15 cellular contexts compared by ENCODE assay signal in the genomic region with DNA sequence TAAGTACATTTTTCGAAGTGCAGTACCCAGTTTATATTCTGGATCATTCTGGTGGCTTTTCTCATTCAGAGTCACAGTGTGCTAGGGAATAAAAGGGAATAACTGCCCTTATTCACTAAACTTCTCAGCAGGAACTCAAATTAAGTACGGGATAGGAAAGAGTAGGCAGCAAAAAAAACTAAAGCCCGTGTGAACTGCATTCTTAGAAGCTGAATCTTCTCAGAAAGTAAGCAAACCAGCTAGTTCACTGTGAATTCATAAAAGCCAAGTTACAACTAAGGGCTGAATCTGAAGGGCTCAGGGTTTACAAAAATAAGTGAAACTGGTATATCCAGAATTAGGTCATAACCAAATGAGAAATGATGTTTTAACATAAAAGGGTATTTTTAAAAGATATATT. TPM values are rescaled to one million over a fixed set of nuclear protein-coding genes. Genes with fewer than 3 reads are reported as not detected.
DNase-seq lines count a peak whose midpoint lies in the region; ATAC-seq and TF ChIP-seq lines count a peak whose summit lies in the region.
"Had no signal": no experiment of that assay in that cellular context is flagged by ENCODE, and none has a peak within 500 bp of the region (broad histone marks: within the 10 kb centered on the region; RNA-seq: fewer than 3 reads in every experiment).

No MANE protein-coding gene starts in this region.

- H3K9me3 Mint-ChIP-seq in chondrocyte (ENCODE audit: low read depth) (no peaks in the 10 kb centered on the region), nephron progenitor cell (no peaks in the 10 kb centered on the region)

- H3K27ac ChIP-seq in SK-N-SH (ENCODE audit: low read depth in 2 of 2, low read length in 1 of 2) (peak overlapping the region in 1 of 2 experiments; percentile 53; a peak in 2 of 4 replicates), lower lobe of right lung (no peak overlapping the region), Karpas-422 (ENCODE audit: low read length) (no peak overlapping the region)
- H3K27ac ChIP-seq: 22Rv1, breast epithelium, transverse colon had no signal

- H3F3A ChIP-seq in SK-N-SH (replicated peaks; ENCODE audit: insufficient read depth), result peaks cover 10% of the 10 kb centered on the region

- no peak for TF ChIP-seq RAD21 in SK-N-SH (IDR thresholded peaks at IDR 0.05; ENCODE audit: low read length)

- H3K36me3 Mint-ChIP-seq in chondrocyte (ENCODE audit: low read depth), result peaks cover 24% of the 10 kb centered on the region
- H3K36me3 Mint-ChIP-seq in nephron progenitor cell (ENCODE audit: low read depth), result peaks cover 53% of the 10 kb centered on the region

- H3K4me3 ChIP-seq in SK-N-SH (ENCODE audit: low read depth in 2 of 2, low read length in 1 of 2) (no peak overlapping the region), lower lobe of right lung (no peak overlapping the region), Karpas-422 (ENCODE audit: low read length) (no peak overlapping the region)
- H3K4me3 ChIP-seq: breast epithelium, GM12878, transverse colon had no signal

- TF ChIP-seq CTCF in SK-N-SH (IDR thresholded peaks at IDR 0.05), result no peak
- no peak for TF ChIP-seq CTCF in chondrocyte (IDR thresholded peaks at IDR 0.05)
- no peak for TF ChIP-seq CTCF in nephron progenitor cell (IDR thresholded peaks at IDR 0.05)
- TF ChIP-seq CTCF in lower lobe of right lung (IDR thresholded peaks at IDR 0.05), result no peak

- H3K79me2 ChIP-seq in SK-N-SH (ENCODE audit: insufficient read depth), result no peaks in the 10 kb centered on the region
- peaks cover 4% of the 10 kb centered on the region for H3K79me2 ChIP-seq in Karpas-422 (ENCODE audit: low read length)

- H3K4me2 ChIP-seq in SK-N-SH (peak overlapping the region; percentile 31; the same call in 1 of the 2 replicates), Karpas-422 (ENCODE audit: low read depth, low read length, poor library complexity, severe bottlenecking) (no peak overlapping the region)

- DNase-seq in SK-N-SH (no peak), LHCN-M2 (ENCODE audit: low read depth) (peak; percentile 25), chondrocyte (ENCODE audit: low spot score) (no peak), nephron progenitor cell (no peak), NCI-H446 treated with DMSO at 0.1 percent for 48 hours (lab: John Stamatoyannopoulos, UW) (no peak), lower lobe of right lung (no peak), Karpas-422 (no peak)
- DNase-seq: GOT3, NCI-H187 treated with DMSO at 0.1 percent for 48 hours, transverse colon had no signal

- H3K4me1 ChIP-seq in SK-N-SH (ENCODE audit: control insufficient read depth in 1 of 2, insufficient read depth in 2 of 2, low read depth in 1 of 2, low read length in 1 of 2), result peaks cover 0 to 8% of the 10 kb centered on the region in 2 experiments; a peak in 2 of 4 replicates
- H3K4me1 ChIP-seq in lower lobe of right lung, result no peaks in the 10 kb centered on the region
- no peaks in the 10 kb centered on the region for H3K4me1 ChIP-seq in Karpas-422 (ENCODE audit: low read length)
- H3K4me1 ChIP-seq: breast epithelium, transverse colon had no signal

- H3K9ac ChIP-seq in SK-N-SH (no peak overlapping the region), Karpas-422 (ENCODE audit: low read length) (no peak overlapping the region)

- no peak for TF ChIP-seq EP300 in SK-N-SH (IDR thresholded peaks at IDR 0.05; ENCODE audit: borderline replicate concordance in 1 of 2, low read depth in 1 of 2, low read length in 1 of 2)

- H3K27ac Mint-ChIP-seq in chondrocyte (ENCODE audit: unreplicated experiment), result peak overlapping the region; percentile 42
- H3K27ac Mint-ChIP-seq in nephron progenitor cell, result peak overlapping the region; percentile 26

- H3K4me1 Mint-ChIP-seq in chondrocyte (ENCODE audit: low read depth), result peaks cover 29% of the 10 kb centered on the region
- no peaks in the 10 kb centered on the region for H3K4me1 Mint-ChIP-seq in nephron progenitor cell

- intact Hi-C loops in lower lobe of right lung (cut with DNase I), result no loop called here

- ATAC-seq in SK-N-SH treated with all-trans-retinoic acid at 6 μM for 48 hours, result no peak
- ATAC-seq in lower lobe of right lung, result no peak
- ATAC-seq: GM12878, sciatic nerve had no signal

- H4K20me1 ChIP-seq in SK-N-SH (ENCODE audit: insufficient read depth), result no peaks in the 10 kb centered on the region
- no peaks in the 10 kb centered on the region for H4K20me1 ChIP-seq in Karpas-422 (ENCODE audit: insufficient read depth, low read depth, low read length)

- CTCF ChIA-PET in SK-N-SH (lab: Yijun Ruan, JAX), result no interaction called here

- POLR2A ChIA-PET in SK-N-SH (lab: Yijun Ruan, JAX), result no interaction called here

- H3K9me3 ChIP-seq in SK-N-SH (no peaks in the 10 kb centered on the region), lower lobe of right lung (no peaks in the 10 kb centered on the region), Karpas-422 (ENCODE audit: low read length) (no peaks in the 10 kb centered on the region)
- H3K9me3 ChIP-seq: breast epithelium, transverse colon had no signal

- no peaks in the 10 kb centered on the region for H3K27me3 Mint-ChIP-seq in chondrocyte (ENCODE audit: low read depth)
- no peaks in the 10 kb centered on the region for H3K27me3 Mint-ChIP-seq in nephron progenitor cell (ENCODE audit: low read depth, poor library complexity)

- no peaks in the 10 kb centered on the region for H3K27me3 ChIP-seq in SK-N-SH (ENCODE audit: insufficient read depth)
- H3K27me3 ChIP-seq in lower lobe of right lung (ENCODE audit: low read depth), result no peaks in the 10 kb centered on the region
- H3K27me3 ChIP-seq in Karpas-422 (ENCODE audit: low read length), result no peaks in the 10 kb centered on the region
- H3K27me3 ChIP-seq: breast epithelium, transverse colon had no signal

- WGBS in SK-N-SH (ENCODE audit: low lambda C conversion rate), result 78% methylated on average over 3 of the region's 3 CpGs

- no peaks in the 10 kb centered on the region for H3K9me2 ChIP-seq in SK-N-SH
- H3K9me2 ChIP-seq in Karpas-422 (replicated peaks; ENCODE audit: insufficient read depth, low read length), result no peaks in the 10 kb centered on the region

- no peak overlapping the region for H2AFZ ChIP-seq in SK-N-SH (ENCODE audit: low read depth)
- no peak overlapping the region for H2AFZ ChIP-seq in Karpas-422 (ENCODE audit: low read length)

- H3K4me3 Mint-ChIP-seq in chondrocyte (ENCODE audit: unreplicated experiment) (no peak overlapping the region), nephron progenitor cell (no peak overlapping the region)

- H3K36me3 ChIP-seq in SK-N-SH (replicated peaks in 1 of 2; ENCODE audit: control insufficient read depth in 1 of 2, insufficient read depth in 2 of 2, low read length in 1 of 2) (peaks cover 36 to 41% of the 10 kb centered on the region in 2 experiments), lower lobe of right lung (peaks cover 77% of the 10 kb centered on the region), Karpas-422 (ENCODE audit: insufficient read depth, low read length) (peaks cover 31% of the 10 kb centered on the region; the same call in 1 of the 2 replicates)

TF ChIP-seq in SK-N-SH, 30 proteins besides CTCF, POLR2A, EP300 and RAD21:
- no peak for TF ChIP-seq GATA2 (CRISPR knock-in tag; IDR thresholded peaks at IDR 0.05)
- TF ChIP-seq, protein P1, sequence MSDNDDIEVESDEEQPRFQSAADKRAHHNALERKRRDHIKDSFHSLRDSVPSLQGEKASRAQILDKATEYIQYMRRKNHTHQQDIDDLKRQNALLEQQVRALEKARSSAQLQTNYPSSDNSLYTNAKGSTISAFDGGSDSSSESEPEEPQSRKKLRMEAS (IDR thresholded peaks at IDR 0.05; ENCODE audit: low read depth), result no peak
TF ChIP-seq in SK-N-SH: peak in this region for 0.

TF ChIP-seq in SK-N-SH treated with all-trans-retinoic acid at 6 μM for 48 hours, 23 proteins besides CTCF, POLR2A, EP300 and RAD21 (continues in another document):
- no peak for TF ChIP-seq PPARA (CRISPR knock-in tag; IDR thresholded peaks at IDR 0.05; ENCODE audit: borderline replicate concordance)
- no peak for TF ChIP-seq CSDC2 (CRISPR knock-in tag; IDR thresholded peaks at IDR 0.05)
- TF ChIP-seq, protein P2, sequence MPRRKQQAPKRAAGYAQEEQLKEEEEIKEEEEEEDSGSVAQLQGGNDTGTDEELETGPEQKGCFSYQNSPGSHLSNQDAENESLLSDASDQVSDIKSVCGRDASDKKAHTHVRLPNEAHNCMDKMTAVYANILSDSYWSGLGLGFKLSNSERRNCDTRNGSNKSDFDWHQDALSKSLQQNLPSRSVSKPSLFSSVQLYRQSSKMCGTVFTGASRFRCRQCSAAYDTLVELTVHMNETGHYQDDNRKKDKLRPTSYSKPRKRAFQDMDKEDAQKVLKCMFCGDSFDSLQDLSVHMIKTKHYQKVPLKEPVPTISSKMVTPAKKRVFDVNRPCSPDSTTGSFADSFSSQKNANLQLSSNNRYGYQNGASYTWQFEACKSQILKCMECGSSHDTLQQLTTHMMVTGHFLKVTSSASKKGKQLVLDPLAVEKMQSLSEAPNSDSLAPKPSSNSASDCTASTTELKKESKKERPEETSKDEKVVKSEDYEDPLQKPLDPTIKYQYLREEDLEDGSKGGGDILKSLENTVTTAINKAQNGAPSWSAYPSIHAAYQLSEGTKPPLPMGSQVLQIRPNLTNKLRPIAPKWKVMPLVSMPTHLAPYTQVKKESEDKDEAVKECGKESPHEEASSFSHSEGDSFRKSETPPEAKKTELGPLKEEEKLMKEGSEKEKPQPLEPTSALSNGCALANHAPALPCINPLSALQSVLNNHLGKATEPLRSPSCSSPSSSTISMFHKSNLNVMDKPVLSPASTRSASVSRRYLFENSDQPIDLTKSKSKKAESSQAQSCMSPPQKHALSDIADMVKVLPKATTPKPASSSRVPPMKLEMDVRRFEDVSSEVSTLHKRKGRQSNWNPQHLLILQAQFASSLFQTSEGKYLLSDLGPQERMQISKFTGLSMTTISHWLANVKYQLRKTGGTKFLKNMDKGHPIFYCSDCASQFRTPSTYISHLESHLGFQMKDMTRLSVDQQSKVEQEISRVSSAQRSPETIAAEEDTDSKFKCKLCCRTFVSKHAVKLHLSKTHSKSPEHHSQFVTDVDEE (CRISPR knock-in tag; IDR thresholded peaks at IDR 0.05), result no peak
- no peak for TF ChIP-seq ESRRG (CRISPR knock-in tag; IDR thresholded peaks at IDR 0.05)
- no peak for TF ChIP-seq ZFP30 (CRISPR knock-in tag; IDR thresholded peaks at IDR 0.05)

RNA-seq across cellular contexts. Expression of a gene that starts 22.0 kb away (rescaled TPM):
- 20.4 and 24.3 TPM in 2 replicates for polyA plus RNA-seq in SK-N-SH (2012; rRNA removed)
- polyA plus RNA-seq in SK-N-SH (2012; cell fraction: cytosol; rRNA removed), result 13.8 and 16.8 TPM in 2 replicates
- 45.4 and 52.8 TPM in 2 replicates for polyA plus RNA-seq in SK-N-SH (2012; cell fraction: nucleus; rRNA removed)
- 12.2 and 13.8 TPM in 2 replicates for total RNA-seq in LHCN-M2 (2014; rRNA removed)
- 13.0 TPM for polyA plus RNA-seq in LHCN-M2 (2012)
- total RNA-seq in chondrocyte, result 26.1 to 32.8 TPM (median 26.4 TPM) in 3 replicates
- 34.7 TPM for total RNA-seq in lower lobe of right lung
- 17.1 and 26.3 TPM in 2 replicates for total RNA-seq in Karpas-422 (2014; rRNA removed; shearing (Covaris generic); ENCODE audit: low replicate concordance)

RNA-seq across cellular contexts. Expression of a gene that starts 22.2 kb away (rescaled TPM):
- polyA plus RNA-seq in SK-N-SH (2012; rRNA removed), result 4.9 and 5.2 TPM in 2 replicates
- polyA plus RNA-seq in SK-N-SH (2012; cell fraction: cytosol; rRNA removed), result 3.8 and 5.1 TPM in 2 replicates
- 3.9 and 4.9 TPM in 2 replicates for polyA plus RNA-seq in SK-N-SH (2012; cell fraction: nucleus; rRNA removed)
- total RNA-seq in LHCN-M2 (2014; rRNA removed) (15.6 and 18.2 TPM in 2 replicates), chondrocyte (0.95 to 5.1 TPM (median 1.2 TPM) in 3 replicates), lower lobe of right lung (0.68 TPM)
- polyA plus RNA-seq in LHCN-M2 (2012), result 5.4 TPM
- 9.9 and 14.6 TPM in 2 replicates for total RNA-seq in Karpas-422 (2014; rRNA removed; shearing (Covaris generic); ENCODE audit: low replicate concordance)
